ENCODE assay signal across 25 cellular contexts in the genomic region with DNA sequence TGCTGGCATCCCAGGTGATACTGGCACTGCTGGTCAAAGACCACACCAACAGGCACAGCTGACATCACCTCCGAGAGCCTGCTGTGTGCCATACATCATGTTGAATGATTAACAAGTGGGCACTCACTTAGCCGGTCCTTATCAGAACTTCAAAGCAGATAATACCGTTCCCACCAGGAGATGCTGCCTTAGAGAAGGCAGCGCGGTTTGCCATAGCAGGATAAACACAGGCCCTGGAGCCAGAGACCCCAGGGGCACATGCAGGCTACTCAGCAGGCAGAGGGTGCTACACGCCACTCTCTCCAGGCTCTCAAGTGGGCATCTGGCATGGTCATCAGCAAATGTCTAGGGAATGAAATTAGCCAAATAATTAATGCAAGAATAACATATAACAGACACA.
"Had no signal": no experiment of that assay in that cellular context is flagged by ENCODE, and none has a peak within 500 bp of the region (broad histone marks: within the 10 kb centered on the region; RNA-seq: fewer than 3 reads in every experiment).

No MANE protein-coding gene starts in this region.

- DNase-seq: activated CD4-positive, alpha-beta memory T cell treated with anti-CD3 and anti-CD28 coated beads for 36 hours; activated CD4-positive, alpha-beta T cell treated with anti-CD3 and anti-CD28 coated beads for 36 hours; activated CD4-positive, alpha-beta T cell treated with anti-CD3 and anti-CD28 coated beads, Interleukin-2, amount 10 ng/mL, durations not matched to agents 24 days and 14 days; activated CD4-positive, CD25-positive, alpha-beta regulatory T cell; activated CD4-positive, CD25-positive, alpha-beta regulatory T cell treated with anti-CD3 and anti-CD28 coated beads, Interleukin-2, amount 50 U/mL, for 72 hours; activated CD8-positive, alpha-beta memory T cell treated with anti-CD3 and anti-CD28 coated beads, Interleukin-2, amount 10 ng/mL, durations not matched to agents 7 days and 5 days; activated CD8-positive, alpha-beta memory T cell treated with anti-CD3 and anti-CD28 coated beads, Interleukin-2, amount 50 U/mL, for 4 hours; activated CD8-positive, alpha-beta T cell treated with anti-CD3 and anti-CD28 coated beads, Interleukin-2, amount 10 ng/mL, durations not matched to agents 7 days and 5 days; activated gamma-delta T cell; activated naive CD4-positive, alpha-beta T cell; activated naive CD4-positive, alpha-beta T cell treated with anti-CD3 and anti-CD28 coated beads, Interleukin-2, amount 10 ng/mL, durations not matched to agents 7 days and 5 days; activated naive CD8-positive, alpha-beta T cell treated with anti-CD3 and anti-CD28 coated beads, Interleukin-2, amount 10 ng/mL, durations not matched to agents 7 days and 5 days; activated T-cell treated with anti-CD3 and anti-CD28 coated beads, Interleukin-2, amount 50 U/mL, for 1 hour; activated T-cell treated with anti-CD3 and anti-CD28 coated beads, Interleukin-2, amount 50 U/mL, for 48 hours; central memory CD4-positive, alpha-beta T cell; cerebellar nuclear complex; colonic mucosa; effector CD8-positive, alpha-beta T cell; head of caudate nucleus; T-helper 2 cell had no signal

- H3K4me3 ChIP-seq: ascending aorta, breast epithelium, cardiac muscle cell, colonic mucosa had no signal

- H3K9me3 ChIP-seq: ascending aorta, colonic mucosa had no signal

- H3K4me1 ChIP-seq: ascending aorta, breast epithelium, colonic mucosa had no signal

- ATAC-seq: activated CD4-positive, alpha-beta T cell treated with anti-CD3 and anti-CD28 coated beads for 36 hours; activated CD8-positive, alpha-beta memory T cell treated with anti-CD3 and anti-CD28 coated beads, Interleukin-2, amount 10 ng/mL, durations not matched to agents 7 days and 5 days; activated CD8-positive, alpha-beta T cell treated with anti-CD3 and anti-CD28 coated beads, Interleukin-2, amount 10 ng/mL, durations not matched to agents 7 days and 5 days; activated naive CD4-positive, alpha-beta T cell treated with anti-CD3 and anti-CD28 coated beads, Interleukin-2, amount 50 U/mL, for 72 hours had no signal

- H3K27ac ChIP-seq: ascending aorta, breast epithelium, cardiac muscle cell, colonic mucosa, epithelial cell of prostate had no signal

- H3K36me3 ChIP-seq: ascending aorta, breast epithelium, cardiac muscle cell, colonic mucosa had no signal
